Comparison of ENCODE assay signal across 14 cellular contexts in the genomic region with DNA sequence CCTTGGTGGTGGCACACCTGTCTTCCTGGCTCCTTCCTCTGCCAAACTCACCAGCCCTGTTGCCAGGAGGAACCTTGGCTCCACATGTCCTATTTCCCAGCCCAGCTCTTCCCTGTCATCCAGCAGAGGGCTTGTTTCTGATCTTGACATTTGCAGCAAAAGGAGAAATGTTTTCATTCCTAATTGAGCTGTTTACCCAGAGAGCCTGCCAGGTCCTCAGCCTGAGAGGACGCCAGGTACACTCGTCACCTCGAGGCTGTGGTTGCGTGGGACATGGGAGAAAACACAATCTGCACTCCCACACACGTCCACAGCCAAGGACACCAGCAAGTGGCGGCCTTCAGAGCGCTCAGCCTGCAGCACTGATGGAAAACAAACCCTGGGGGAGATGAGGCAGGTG.
DNase-seq lines count a peak whose midpoint lies in the region; ATAC-seq and TF ChIP-seq lines count a peak whose summit lies in the region.
"Had no signal": no experiment of that assay in that cellular context is flagged by ENCODE, and none has a peak within 500 bp of the region (broad histone marks: within the 10 kb centered on the region; RNA-seq: fewer than 3 reads in every experiment).

No MANE protein-coding gene starts in this region.

- 78 to 85% methylated on average over 7 of the region's 7 CpGs for WGBS in sigmoid colon, 2 donors

- no peaks in the 10 kb centered on the region for H3K9me3 ChIP-seq in sigmoid colon

- TF ChIP-seq POLR2A in sigmoid colon (IDR thresholded peaks at IDR 0.05), result no peak

- H3K27ac ChIP-seq in sigmoid colon, result no peak overlapping the region
- H3K27ac ChIP-seq: epithelial cell of prostate had no signal

- ATAC-seq in GM18517 (IDR thresholded peaks at IDR 0.05; ENCODE audit: unreplicated experiment) (no peak), GM18907 (IDR thresholded peaks at IDR 0.05; ENCODE audit: unreplicated experiment) (no peak)
- ATAC-seq: activated CD4-positive, CD25-positive, alpha-beta regulatory T cell treated with anti-CD3 and anti-CD28 coated beads, Interleukin-2, amount 50 U/mL, for 24 hours; T-helper 17 cell had no signal

- no peaks in the 10 kb centered on the region for H3K27me3 ChIP-seq in sigmoid colon

- intact Hi-C loops in sigmoid colon (cut with DNase I), result no loop called here

- no peak for TF ChIP-seq EP300 in sigmoid colon (IDR thresholded peaks at IDR 0.05)

- TF ChIP-seq CTCF in epithelial cell of esophagus (IDR thresholded peaks at IDR 0.05; ENCODE audit: insufficient read depth, low read depth, low read length, missing control alignments) (peak; percentile 16), sigmoid colon (IDR thresholded peaks at IDR 0.05) (no peak)

- H3K4me1 ChIP-seq in sigmoid colon, result peaks cover 0 to 33% (median 20%) of the 10 kb centered on the region in 4 donors

- DNase-seq in DMS79 (lab: John Stamatoyannopoulos, UW) (peak; percentile 62), NCI-H2029 treated with DMSO at 0.1 percent for 48 hours (lab: John Stamatoyannopoulos, UW) (peak; percentile 77), epithelial cell of esophagus (ENCODE audit: low read depth) (no peak), sigmoid colon (peak; percentile 79), NCI-H82 (lab: John Stamatoyannopoulos, UW) (no peak)
- DNase-seq: activated effector memory CD4-positive, alpha-beta T cell treated with Interleukin-2 at 50 U/mL for 16 hours; AML-193; cortex of kidney; NCI-H2227 treated with DMSO at 0.1 percent for 48 hours; T-helper 17 cell had no signal

- H3K36me3 ChIP-seq in sigmoid colon, result peaks cover 0 to 74% (median 26%) of the 10 kb centered on the region in 4 donors

- no peak overlapping the region for H3K4me3 ChIP-seq in epithelial cell of esophagus (ENCODE audit: low read length)
- H3K4me3 ChIP-seq in sigmoid colon, result no peak overlapping the region

Comparison
In these comparisons a context has a peak if more than half of its experiments do, and no peak if none do; other contexts are left out.
1. DNase-seq: peak in DMS79 (single experiment), NCI-H2029 treated with DMSO at 0.1 percent for 48 hours (single experiment) and sigmoid colon (single experiment); none in epithelial cell of esophagus (single experiment) and NCI-H82 (single experiment).